29 cellular contexts compared by ENCODE assay signal in genomic region chr14:27435923-27436674, GRCh38.
"Had no signal": no experiment of that assay in that cellular context is flagged by ENCODE, and none has a peak within 500 bp of the region (broad histone marks: within the 10 kb centered on the region; RNA-seq: fewer than 3 reads in every experiment).

No MANE protein-coding gene starts in this region.

- H3K27me3 ChIP-seq: cardiac muscle cell had no signal

- H3K4me3 ChIP-seq: cardiac muscle cell, K562, PC-9 had no signal

- H3K27ac ChIP-seq: cardiac muscle cell, PC-9, RWPE1, WERI-Rb-1 had no signal

- ATAC-seq: activated CD8-positive, alpha-beta T cell treated with anti-CD3 and anti-CD28 coated beads for 36 hours; activated T-cell treated with anti-CD3 and anti-CD28 coated beads, Interleukin-2, amount 50 U/mL, for 72 hours; activated T-helper 17 cell treated with anti-CD3 and anti-CD28 coated beads, Interleukin-2, amount 50 U/mL, for 72 hours; K562; Right ventricle myocardium inferior had no signal

- FAIRE-seq: K562, RCC 7860 had no signal

- DNase-seq: activated CD4-positive, alpha-beta T cell treated with anti-CD3 and anti-CD28 coated beads, Interleukin-2, amount 10 ng/mL, durations not matched to agents 24 days and 14 days; activated CD4-positive, alpha-beta T cell treated with anti-CD3 and anti-CD28 coated beads, Interleukin-2, amount 50 U/mL, for 4 hours; activated CD8-positive, alpha-beta T cell treated with anti-CD3 and anti-CD28 coated beads for 36 hours; activated effector memory CD4-positive, alpha-beta T cell treated with anti-CD3 and anti-CD28 coated beads, Interleukin-2, amount 50 U/mL, for 16 hours; activated naive CD4-positive, alpha-beta T cell; activated naive CD4-positive, alpha-beta T cell treated with anti-CD3 and anti-CD28 coated beads, Interleukin-2, amount 50 U/mL, for 16 hours; activated naive CD8-positive, alpha-beta T cell treated with anti-CD3 and anti-CD28 coated beads for 36 hours; activated T-cell treated with anti-CD3 and anti-CD28 coated beads, Interleukin-2, amount 50 U/mL, for 1 hour; activated T-cell treated with anti-CD3 and anti-CD28 coated beads, Interleukin-2, amount 50 U/mL, for 72 hours; amniotic stem cell; aorta; NCI-H1105; NCI-H1417 treated with DMSO at 0.1 percent for 48 hours; NCI-H187 treated with DMSO at 0.1 percent for 48 hours; NCI-H226; NCI-H510A; PC-9; SIG-M5; SW 1271; T-helper 1 cell; T-helper 2 cell; T-helper 9 cell; WERI-Rb-1 had no signal

- H3K36me3 ChIP-seq: cardiac muscle cell, WERI-Rb-1 had no signal
